In the genomic region with DNA sequence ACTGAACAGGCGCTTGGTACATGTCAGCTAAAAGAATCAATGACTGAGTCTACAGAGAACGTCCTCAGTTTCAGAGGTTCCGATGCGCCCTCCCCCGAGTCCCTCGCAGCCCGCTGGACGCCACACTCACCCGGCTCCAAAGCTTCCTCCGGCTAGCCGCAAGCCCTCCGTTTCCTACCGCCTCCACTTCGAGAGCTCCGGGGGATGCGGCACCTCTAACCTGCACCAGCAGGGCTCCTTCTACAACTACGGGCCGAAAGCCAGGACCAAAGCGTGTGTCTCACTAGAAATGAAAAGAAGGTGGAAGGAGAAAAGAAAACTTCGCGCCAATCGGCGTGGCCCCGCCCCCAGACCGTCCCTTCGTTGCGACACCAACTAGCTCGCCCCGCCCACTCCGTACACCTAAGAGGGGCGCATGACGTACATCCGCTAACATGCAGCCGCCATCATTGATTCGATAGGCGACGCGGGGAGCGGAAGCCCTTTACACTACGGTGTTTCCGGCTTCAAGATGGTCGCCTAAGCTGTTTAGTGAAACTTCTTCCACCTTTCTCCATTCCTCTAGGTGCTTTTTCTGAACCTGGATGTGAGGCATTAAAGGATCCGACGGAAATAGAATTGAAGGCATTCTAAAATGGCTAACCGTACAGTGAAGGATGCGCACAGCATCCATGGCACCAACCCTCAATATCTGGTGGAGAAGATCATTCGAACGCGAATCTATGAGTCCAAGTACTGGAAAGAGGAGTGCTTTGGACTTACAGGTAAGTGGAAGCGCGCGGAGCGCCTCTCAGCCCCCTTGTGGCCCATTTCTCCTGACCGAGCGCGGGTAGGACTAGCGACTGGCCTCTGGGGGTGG, we compare ENCODE assay signal across 1 cellular context.
TF ChIP-seq lines count a peak whose summit lies in the region.

ORC1 (minus strand) TSS at position 308 of the 859 bp plus-strand sequence. CDS start 2,200 bp downstream, outside the sequence.
PRPF38A (plus strand) TSS at position 487 of the 859 bp plus-strand sequence; CDS start at position 635, 148 bp downstream.

TF ChIP-seq in WTC11, 78 proteins besides CTCF, POLR2A, EP300 and RAD21 (continued from another document and continues in another):
- TF ChIP-seq FOXP4 (CRISPR knock-in tag; IDR thresholded peaks at IDR 0.05) (peak; percentile 12; the same call in 1 of the 2 replicates), TP53 (CRISPR knock-in tag; IDR thresholded peaks at IDR 0.05) (no peak), FOXP1 (CRISPR knock-in tag; IDR thresholded peaks at IDR 0.05; ENCODE audit: borderline replicate concordance) (no peak), CREM (CRISPR knock-in tag; IDR thresholded peaks at IDR 0.05) (peak; percentile 93), ZBTB21 (CRISPR knock-in tag; IDR thresholded peaks at IDR 0.05; ENCODE audit: borderline replicate concordance) (peak; percentile 99; the same call in 1 of the 2 replicates), OVOL2 (CRISPR knock-in tag; IDR thresholded peaks at IDR 0.05; ENCODE audit: borderline replicate concordance) (no peak), ELF4 (CRISPR knock-in tag; IDR thresholded peaks at IDR 0.05; ENCODE audit: low read depth) (no peak), TCF7 (CRISPR knock-in tag; IDR thresholded peaks at IDR 0.05; ENCODE audit: low read depth) (no peak), IRF2 (CRISPR knock-in tag; IDR thresholded peaks at IDR 0.05; ENCODE audit: borderline replicate concordance, low read depth) (no peak), SMAD3 (CRISPR knock-in tag; IDR thresholded peaks at IDR 0.05; ENCODE audit: borderline replicate concordance) (no peak), ZNF396 (CRISPR knock-in tag; IDR thresholded peaks at IDR 0.05; ENCODE audit: borderline replicate concordance) (no peak), ZNF671 (CRISPR knock-in tag; IDR thresholded peaks at IDR 0.05) (no peak), EMX1 (CRISPR knock-in tag; IDR thresholded peaks at IDR 0.05) (no peak), MLX (CRISPR knock-in tag; IDR thresholded peaks at IDR 0.05) (no peak), HMGA2 (CRISPR knock-in tag; IDR thresholded peaks at IDR 0.05) (no peak), SMAD4 (CRISPR knock-in tag; IDR thresholded peaks at IDR 0.05) (no peak), FOXJ3 (CRISPR knock-in tag; IDR thresholded peaks at IDR 0.05; ENCODE audit: borderline replicate concordance) (no peak), ATF2 (CRISPR knock-in tag; IDR thresholded peaks at IDR 0.05; ENCODE audit: borderline replicate concordance, low read depth) (no peak), CDX4 (CRISPR knock-in tag; IDR thresholded peaks at IDR 0.05; ENCODE audit: borderline replicate concordance) (no peak), USF1 (CRISPR knock-in tag; IDR thresholded peaks at IDR 0.05) (0 out of 2 replicates have a peak, but pooled peaks have one; percentile 30)
- TF ChIP-seq, protein P1, sequence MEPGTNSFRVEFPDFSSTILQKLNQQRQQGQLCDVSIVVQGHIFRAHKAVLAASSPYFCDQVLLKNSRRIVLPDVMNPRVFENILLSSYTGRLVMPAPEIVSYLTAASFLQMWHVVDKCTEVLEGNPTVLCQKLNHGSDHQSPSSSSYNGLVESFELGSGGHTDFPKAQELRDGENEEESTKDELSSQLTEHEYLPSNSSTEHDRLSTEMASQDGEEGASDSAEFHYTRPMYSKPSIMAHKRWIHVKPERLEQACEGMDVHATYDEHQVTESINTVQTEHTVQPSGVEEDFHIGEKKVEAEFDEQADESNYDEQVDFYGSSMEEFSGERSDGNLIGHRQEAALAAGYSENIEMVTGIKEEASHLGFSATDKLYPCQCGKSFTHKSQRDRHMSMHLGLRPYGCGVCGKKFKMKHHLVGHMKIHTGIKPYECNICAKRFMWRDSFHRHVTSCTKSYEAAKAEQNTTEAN (CRISPR knock-in tag; IDR thresholded peaks at IDR 0.05): no peak
- TF ChIP-seq, protein P2, sequence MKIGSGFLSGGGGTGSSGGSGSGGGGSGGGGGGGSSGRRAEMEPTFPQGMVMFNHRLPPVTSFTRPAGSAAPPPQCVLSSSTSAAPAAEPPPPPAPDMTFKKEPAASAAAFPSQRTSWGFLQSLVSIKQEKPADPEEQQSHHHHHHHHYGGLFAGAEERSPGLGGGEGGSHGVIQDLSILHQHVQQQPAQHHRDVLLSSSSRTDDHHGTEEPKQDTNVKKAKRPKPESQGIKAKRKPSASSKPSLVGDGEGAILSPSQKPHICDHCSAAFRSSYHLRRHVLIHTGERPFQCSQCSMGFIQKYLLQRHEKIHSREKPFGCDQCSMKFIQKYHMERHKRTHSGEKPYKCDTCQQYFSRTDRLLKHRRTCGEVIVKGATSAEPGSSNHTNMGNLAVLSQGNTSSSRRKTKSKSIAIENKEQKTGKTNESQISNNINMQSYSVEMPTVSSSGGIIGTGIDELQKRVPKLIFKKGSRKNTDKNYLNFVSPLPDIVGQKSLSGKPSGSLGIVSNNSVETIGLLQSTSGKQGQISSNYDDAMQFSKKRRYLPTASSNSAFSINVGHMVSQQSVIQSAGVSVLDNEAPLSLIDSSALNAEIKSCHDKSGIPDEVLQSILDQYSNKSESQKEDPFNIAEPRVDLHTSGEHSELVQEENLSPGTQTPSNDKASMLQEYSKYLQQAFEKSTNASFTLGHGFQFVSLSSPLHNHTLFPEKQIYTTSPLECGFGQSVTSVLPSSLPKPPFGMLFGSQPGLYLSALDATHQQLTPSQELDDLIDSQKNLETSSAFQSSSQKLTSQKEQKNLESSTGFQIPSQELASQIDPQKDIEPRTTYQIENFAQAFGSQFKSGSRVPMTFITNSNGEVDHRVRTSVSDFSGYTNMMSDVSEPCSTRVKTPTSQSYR (CRISPR knock-in tag; IDR thresholded peaks at IDR 0.05): no peak
- TF ChIP-seq, protein P3, sequence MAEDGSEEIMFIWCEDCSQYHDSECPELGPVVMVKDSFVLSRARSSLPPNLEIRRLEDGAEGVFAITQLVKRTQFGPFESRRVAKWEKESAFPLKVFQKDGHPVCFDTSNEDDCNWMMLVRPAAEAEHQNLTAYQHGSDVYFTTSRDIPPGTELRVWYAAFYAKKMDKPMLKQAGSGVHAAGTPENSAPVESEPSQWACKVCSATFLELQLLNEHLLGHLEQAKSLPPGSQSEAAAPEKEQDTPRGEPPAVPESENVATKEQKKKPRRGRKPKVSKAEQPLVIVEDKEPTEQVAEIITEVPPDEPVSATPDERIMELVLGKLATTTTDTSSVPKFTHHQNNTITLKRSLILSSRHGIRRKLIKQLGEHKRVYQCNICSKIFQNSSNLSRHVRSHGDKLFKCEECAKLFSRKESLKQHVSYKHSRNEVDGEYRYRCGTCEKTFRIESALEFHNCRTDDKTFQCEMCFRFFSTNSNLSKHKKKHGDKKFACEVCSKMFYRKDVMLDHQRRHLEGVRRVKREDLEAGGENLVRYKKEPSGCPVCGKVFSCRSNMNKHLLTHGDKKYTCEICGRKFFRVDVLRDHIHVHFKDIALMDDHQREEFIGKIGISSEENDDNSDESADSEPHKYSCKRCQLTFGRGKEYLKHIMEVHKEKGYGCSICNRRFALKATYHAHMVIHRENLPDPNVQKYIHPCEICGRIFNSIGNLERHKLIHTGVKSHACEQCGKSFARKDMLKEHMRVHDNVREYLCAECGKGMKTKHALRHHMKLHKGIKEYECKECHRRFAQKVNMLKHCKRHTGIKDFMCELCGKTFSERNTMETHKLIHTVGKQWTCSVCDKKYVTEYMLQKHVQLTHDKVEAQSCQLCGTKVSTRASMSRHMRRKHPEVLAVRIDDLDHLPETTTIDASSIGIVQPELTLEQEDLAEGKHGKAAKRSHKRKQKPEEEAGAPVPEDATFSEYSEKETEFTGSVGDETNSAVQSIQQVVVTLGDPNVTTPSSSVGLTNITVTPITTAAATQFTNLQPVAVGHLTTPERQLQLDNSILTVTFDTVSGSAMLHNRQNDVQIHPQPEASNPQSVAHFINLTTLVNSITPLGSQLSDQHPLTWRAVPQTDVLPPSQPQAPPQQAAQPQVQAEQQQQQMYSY (CRISPR knock-in tag; IDR thresholded peaks at IDR 0.05): no peak
- TF ChIP-seq, protein P4, sequence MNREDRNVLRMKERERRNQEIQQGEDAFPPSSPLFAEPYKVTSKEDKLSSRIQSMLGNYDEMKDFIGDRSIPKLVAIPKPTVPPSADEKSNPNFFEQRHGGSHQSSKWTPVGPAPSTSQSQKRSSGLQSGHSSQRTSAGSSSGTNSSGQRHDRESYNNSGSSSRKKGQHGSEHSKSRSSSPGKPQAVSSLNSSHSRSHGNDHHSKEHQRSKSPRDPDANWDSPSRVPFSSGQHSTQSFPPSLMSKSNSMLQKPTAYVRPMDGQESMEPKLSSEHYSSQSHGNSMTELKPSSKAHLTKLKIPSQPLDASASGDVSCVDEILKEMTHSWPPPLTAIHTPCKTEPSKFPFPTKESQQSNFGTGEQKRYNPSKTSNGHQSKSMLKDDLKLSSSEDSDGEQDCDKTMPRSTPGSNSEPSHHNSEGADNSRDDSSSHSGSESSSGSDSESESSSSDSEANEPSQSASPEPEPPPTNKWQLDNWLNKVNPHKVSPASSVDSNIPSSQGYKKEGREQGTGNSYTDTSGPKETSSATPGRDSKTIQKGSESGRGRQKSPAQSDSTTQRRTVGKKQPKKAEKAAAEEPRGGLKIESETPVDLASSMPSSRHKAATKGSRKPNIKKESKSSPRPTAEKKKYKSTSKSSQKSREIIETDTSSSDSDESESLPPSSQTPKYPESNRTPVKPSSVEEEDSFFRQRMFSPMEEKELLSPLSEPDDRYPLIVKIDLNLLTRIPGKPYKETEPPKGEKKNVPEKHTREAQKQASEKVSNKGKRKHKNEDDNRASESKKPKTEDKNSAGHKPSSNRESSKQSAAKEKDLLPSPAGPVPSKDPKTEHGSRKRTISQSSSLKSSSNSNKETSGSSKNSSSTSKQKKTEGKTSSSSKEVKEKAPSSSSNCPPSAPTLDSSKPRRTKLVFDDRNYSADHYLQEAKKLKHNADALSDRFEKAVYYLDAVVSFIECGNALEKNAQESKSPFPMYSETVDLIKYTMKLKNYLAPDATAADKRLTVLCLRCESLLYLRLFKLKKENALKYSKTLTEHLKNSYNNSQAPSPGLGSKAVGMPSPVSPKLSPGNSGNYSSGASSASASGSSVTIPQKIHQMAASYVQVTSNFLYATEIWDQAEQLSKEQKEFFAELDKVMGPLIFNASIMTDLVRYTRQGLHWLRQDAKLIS (CRISPR knock-in tag; IDR thresholded peaks at IDR 0.05; ENCODE audit: borderline replicate concordance): no peak
- TF ChIP-seq, protein P5, sequence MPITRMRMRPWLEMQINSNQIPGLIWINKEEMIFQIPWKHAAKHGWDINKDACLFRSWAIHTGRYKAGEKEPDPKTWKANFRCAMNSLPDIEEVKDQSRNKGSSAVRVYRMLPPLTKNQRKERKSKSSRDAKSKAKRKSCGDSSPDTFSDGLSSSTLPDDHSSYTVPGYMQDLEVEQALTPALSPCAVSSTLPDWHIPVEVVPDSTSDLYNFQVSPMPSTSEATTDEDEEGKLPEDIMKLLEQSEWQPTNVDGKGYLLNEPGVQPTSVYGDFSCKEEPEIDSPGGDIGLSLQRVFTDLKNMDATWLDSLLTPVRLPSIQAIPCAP (CRISPR knock-in tag; IDR thresholded peaks at IDR 0.05): no peak
- TF ChIP-seq, protein P6, sequence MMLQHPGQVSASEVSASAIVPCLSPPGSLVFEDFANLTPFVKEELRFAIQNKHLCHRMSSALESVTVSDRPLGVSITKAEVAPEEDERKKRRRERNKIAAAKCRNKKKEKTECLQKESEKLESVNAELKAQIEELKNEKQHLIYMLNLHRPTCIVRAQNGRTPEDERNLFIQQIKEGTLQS (CRISPR knock-in tag; conservative IDR thresholded peaks at IDR 0.05): no peak
